In the genomic region with DNA sequence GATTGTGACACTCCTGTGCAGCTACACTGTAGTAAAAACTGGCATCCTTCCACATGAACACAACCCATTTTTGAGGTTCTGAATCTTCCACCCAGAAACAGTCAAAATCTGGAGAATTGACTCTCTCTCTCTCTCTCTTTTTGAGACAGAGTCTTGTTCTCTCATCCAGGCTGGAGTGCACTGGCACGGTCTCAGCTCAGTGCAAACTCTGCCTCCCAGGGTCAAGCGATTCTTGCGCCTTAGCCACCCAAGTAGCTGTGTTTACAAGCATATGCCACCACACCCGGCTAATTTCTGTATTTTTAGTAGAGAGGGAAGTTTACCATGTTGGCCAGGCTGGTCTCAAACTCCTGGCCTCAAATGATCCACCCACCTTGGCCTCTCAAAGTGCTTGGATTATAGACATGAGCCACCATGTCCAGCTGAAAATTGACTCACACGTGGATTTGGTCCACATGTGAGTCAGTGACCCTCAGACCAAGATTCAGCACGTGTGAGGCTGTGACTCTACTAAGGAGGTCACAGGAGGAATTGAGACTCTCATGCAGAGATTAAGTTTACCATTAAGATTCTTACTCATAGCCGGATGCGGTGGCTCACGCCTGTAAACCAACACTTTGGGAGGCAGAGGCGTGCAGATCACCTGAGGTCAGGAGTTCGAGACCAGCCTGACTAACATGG, we compare ENCODE assay signal across 31 cellular contexts.
"Had no signal": no experiment of that assay in that cellular context is flagged by ENCODE, and none has a peak within 500 bp of the region (broad histone marks: within the 10 kb centered on the region; RNA-seq: fewer than 3 reads in every experiment).

No MANE protein-coding gene starts in this region.

- H3K27me3 ChIP-seq: brain microvascular endothelial cell, foreskin keratinocyte, heart left ventricle, pancreas, spleen, upper lobe of left lung had no signal

- H3K9me3 ChIP-seq: heart left ventricle, pancreas, prostate gland, thoracic aorta, upper lobe of left lung had no signal

- ATAC-seq: effector memory CD8-positive, alpha-beta T cell; heart left ventricle; left colon; pancreas; stimulated activated naive CD8-positive, alpha-beta T cell treated with anti-CD3 and anti-CD28 coated beads, Interleukin-15, Interleukin-2, amounts not matched to agents 100 U/mL and 50 U/mL, for 24 hours had no signal

- H3K4me1 ChIP-seq: foreskin keratinocyte, heart left ventricle, pancreas, prostate gland, spleen, upper lobe of left lung had no signal

- H3K27ac ChIP-seq: brain microvascular endothelial cell, foreskin keratinocyte, heart left ventricle, pancreas, prostate gland, thoracic aorta, upper lobe of left lung, VCaP had no signal

- DNase-seq: activated CD4-positive, alpha-beta T cell treated with anti-CD3 and anti-CD28 coated beads for 4 hours; activated CD4-positive, alpha-beta T cell treated with anti-CD3 and anti-CD28 coated beads, Interleukin-2, amount 50 U/mL, for 4 hours; activated effector memory CD4-positive, alpha-beta T cell treated with anti-CD3 and anti-CD28 coated beads, Interleukin-2, amount 50 U/mL, for 16 hours; activated naive CD4-positive, alpha-beta T cell treated with anti-CD3 and anti-CD28 coated beads, Interleukin-2, amount 10 ng/mL, durations not matched to agents 7 days and 5 days; activated naive CD8-positive, alpha-beta T cell treated with anti-CD3 and anti-CD28 coated beads, Interleukin-2, amount 10 ng/mL, durations not matched to agents 7 days and 5 days; brain microvascular endothelial cell; cortex of kidney; effector memory CD8-positive, alpha-beta T cell; heart left ventricle; hypothalamus; immature natural killer cell; kidney; left colon; naive B cell; nephron progenitor cell; pancreas; spleen; stimulated activated naive CD8-positive, alpha-beta T cell treated with anti-CD3 and anti-CD28 coated beads, Interleukin-15, Interleukin-2, amounts not matched to agents 100 U/mL and 50 U/mL, for 24 hours; SW 1271; T-helper 9 cell; upper lobe of left lung had no signal

- H3K4me3 Mint-ChIP-seq: activated naive CD4-positive, alpha-beta T cell treated with anti-CD3 and anti-CD28 coated beads, Interleukin-2, amount 10 ng/mL, durations not matched to agents 7 days and 5 days; activated naive CD8-positive, alpha-beta T cell treated with anti-CD3 and anti-CD28 coated beads, Interleukin-2, amount 10 ng/mL, durations not matched to agents 7 days and 5 days; activated T-helper 1 cell treated with anti-CD3 and anti-CD28 coated beads, Interleukin-12 subunit alpha, Interleukin-12 subunit beta, Interleukin-2, Interleukin-4 antibody, amounts not matched to agents 30 ng/mL and 10 ng/mL and 1 ng/mL, durations not matched to agents 14 hours and 24 hours and 36 hours; effector memory CD8-positive, alpha-beta T cell; immature natural killer cell; mesothelial cell of epicardium; naive B cell; nephron progenitor cell; T-helper 1 cell treated with Interleukin-12 subunit alpha and Interleukin-12 subunit beta and Interleukin-4 antibody, amounts not matched to agents 30 μg/mL and 1 μg/mL, for 36 hours had no signal

- H3K36me3 ChIP-seq: brain microvascular endothelial cell, heart left ventricle, pancreas, prostate gland, spleen, thoracic aorta, upper lobe of left lung had no signal

- H3K4me3 ChIP-seq: heart left ventricle, pancreas, prostate gland, spleen, thoracic aorta, upper lobe of left lung had no signal

- H3K27me3 Mint-ChIP-seq: activated naive CD4-positive, alpha-beta T cell treated with anti-CD3 and anti-CD28 coated beads, Interleukin-2, amount 10 ng/mL, durations not matched to agents 7 days and 5 days; activated naive CD8-positive, alpha-beta T cell treated with anti-CD3 and anti-CD28 coated beads, Interleukin-2, amount 10 ng/mL, durations not matched to agents 7 days and 5 days; effector memory CD8-positive, alpha-beta T cell; naive B cell had no signal

- H3K36me3 Mint-ChIP-seq: activated naive CD4-positive, alpha-beta T cell treated with anti-CD3 and anti-CD28 coated beads, Interleukin-2, amount 10 ng/mL, durations not matched to agents 7 days and 5 days; activated naive CD8-positive, alpha-beta T cell treated with anti-CD3 and anti-CD28 coated beads, Interleukin-2, amount 10 ng/mL, durations not matched to agents 7 days and 5 days; immature natural killer cell; mesothelial cell of epicardium; naive B cell had no signal

- FAIRE-seq: astrocyte, endothelial cell of umbilical vein, kidney, pancreas, TTC549 had no signal

- H3K4me1 Mint-ChIP-seq: activated naive CD4-positive, alpha-beta T cell treated with anti-CD3 and anti-CD28 coated beads, Interleukin-2, amount 10 ng/mL, durations not matched to agents 7 days and 5 days; activated naive CD8-positive, alpha-beta T cell treated with anti-CD3 and anti-CD28 coated beads, Interleukin-2, amount 10 ng/mL, durations not matched to agents 7 days and 5 days; immature natural killer cell; mesothelial cell of epicardium; nephron progenitor cell had no signal

- H3K9me3 Mint-ChIP-seq: effector memory CD8-positive, alpha-beta T cell; immature natural killer cell had no signal
